In genomic region chr17:44307387-44308186, GRCh38 we compare ENCODE assay signal across 8 cellular contexts. TPM values are rescaled to one million over a fixed set of nuclear protein-coding genes. Genes with fewer than 3 reads are reported as not detected.
DNase-seq lines count a peak whose midpoint lies in the region; ATAC-seq and TF ChIP-seq lines count a peak whose summit lies in the region.

No MANE protein-coding gene starts in this region.

- POLR2A ChIA-PET in activated CD4-positive, alpha-beta T cell treated with anti-CD3 and anti-CD28 coated beads for 36 hours (lab: Charles Lee): interaction anchor here (0.6 to 1.1 kb wide), 2 partner anchors 86 to 223 kb away, joined by 4 to 8 read pairs; no protein-coding TSS in a partner anchor

- H3K4me3 Mint-ChIP-seq in activated CD4-positive, alpha-beta T cell treated with anti-CD3 and anti-CD28 coated beads for 36 hours: no peak overlapping the region
- H3K4me3 Mint-ChIP-seq in memory B cell: peak overlapping the region; percentile 46

- TF ChIP-seq CTCF in dorsolateral prefrontal cortex (IDR thresholded peaks at IDR 0.05 in 54 of 56, conservative IDR thresholded peaks at IDR 0.05 in 2 of 56; ENCODE audit: low read depth in 1 of 56, partially characterized antibody in 56 of 56) (no peak), thyroid gland (IDR thresholded peaks at IDR 0.05) (no peak)

- WGBS in thyroid gland, 2 donors: 5 to 6% methylated on average over 14 to 16 of the region's 26 CpGs

- H3K27me3 Mint-ChIP-seq in activated CD4-positive, alpha-beta T cell treated with anti-CD3 and anti-CD28 coated beads for 36 hours: peaks cover 23% of the 10 kb centered on the region
- peaks cover 22% of the 10 kb centered on the region for H3K27me3 Mint-ChIP-seq in memory B cell

- peaks cover 5% of the 10 kb centered on the region for H3K4me1 Mint-ChIP-seq in activated CD4-positive, alpha-beta T cell treated with anti-CD3 and anti-CD28 coated beads for 36 hours
- H3K4me1 Mint-ChIP-seq in memory B cell: peaks cover 19% of the 10 kb centered on the region

- TF ChIP-seq POLR2A in thyroid gland (IDR thresholded peaks at IDR 0.05): no peak

- ATAC-seq in activated CD4-positive, alpha-beta T cell treated with anti-CD3 and anti-CD28 coated beads for 36 hours: peak; percentile 40
- peak; percentile 12 for ATAC-seq in memory B cell (ENCODE audit: low read depth)
- no peak for ATAC-seq in GM18858 (IDR thresholded peaks at IDR 0.05; ENCODE audit: unreplicated experiment)
- no peak for ATAC-seq in HG02642 (IDR thresholded peaks at IDR 0.05; ENCODE audit: poor library complexity, unreplicated experiment)

- CTCF ChIA-PET in activated CD4-positive, alpha-beta T cell treated with anti-CD3 and anti-CD28 coated beads for 36 hours (lab: Charles Lee): interaction anchor here (0.8 kb wide), 1 partner anchor 69 kb away, joined by 3 read pairs; no protein-coding TSS in a partner anchor

- intact Hi-C loops in activated CD4-positive, alpha-beta T cell treated with anti-CD3 and anti-CD28 coated beads for 36 hours (cut with DNase I, micrococcal nuclease): loop anchor here in 1 of 2 experiments (1.0 kb wide), 3 partner anchors 17 to 86 kb away; partner anchors contain the start of genes GRN and SLC25A39
- intact Hi-C loops in dorsolateral prefrontal cortex (cut with DNase I) (loop anchor here (1.0 to 2.0 kb wide), 2 partner anchors 85 to 87 kb away; no protein-coding TSS in a partner anchor), thyroid gland (cut with DNase I) (loop anchor here (5.0 kb wide), 1 partner anchor 200 kb away; no protein-coding TSS in a partner anchor)

- H3K9me3 ChIP-seq in thyroid gland: no peaks in the 10 kb centered on the region

- no peaks in the 10 kb centered on the region for H3K36me3 Mint-ChIP-seq in activated CD4-positive, alpha-beta T cell treated with anti-CD3 and anti-CD28 coated beads for 36 hours (ENCODE audit: low read depth)
- no peaks in the 10 kb centered on the region for H3K36me3 Mint-ChIP-seq in memory B cell

- H3K4me3 ChIP-seq in dorsolateral prefrontal cortex: peak overlapping the region; percentile 52 to 85 (median 75)
- H3K4me3 ChIP-seq in thyroid gland (replicated peaks in 1 of 3): peak overlapping the region in 1 of 3 donors; percentile 41

- no peak overlapping the region for H3K27ac Mint-ChIP-seq in activated CD4-positive, alpha-beta T cell treated with anti-CD3 and anti-CD28 coated beads for 36 hours
- no peak overlapping the region for H3K27ac Mint-ChIP-seq in memory B cell

- H3K9me3 Mint-ChIP-seq in activated CD4-positive, alpha-beta T cell treated with anti-CD3 and anti-CD28 coated beads for 36 hours (ENCODE audit: low read depth): no peaks in the 10 kb centered on the region
- H3K9me3 Mint-ChIP-seq in memory B cell: no peaks in the 10 kb centered on the region

- H3K27ac ChIP-seq in dorsolateral prefrontal cortex: peak overlapping the region; percentile 71 to 98 (median 94)
- peak overlapping the region; percentile 36 to 74 (median 47) for H3K27ac ChIP-seq in thyroid gland

- H3K4me1 ChIP-seq in thyroid gland: peaks cover 22 to 36% of the 10 kb centered on the region in 2 donors

- H3K27me3 ChIP-seq in dorsolateral prefrontal cortex (no peaks in the 10 kb centered on the region), thyroid gland (no peaks in the 10 kb centered on the region)

- H3K36me3 ChIP-seq in thyroid gland: no peaks in the 10 kb centered on the region

- DNase-seq in activated CD4-positive, alpha-beta T cell treated with anti-CD3 and anti-CD28 coated beads for 36 hours: no peak
- no peak for DNase-seq in activated CD4-positive, alpha-beta T cell treated with anti-CD3 and anti-CD28 coated beads, Interleukin-2, amount 50 U/mL, for 48 hours
- DNase-seq in NCI-H526 treated with DMSO at 0.1 percent for 48 hours (lab: John Stamatoyannopoulos, UW): peak; percentile 64
- peak; percentile 46 to 82 (median 72) for DNase-seq in dorsolateral prefrontal cortex
- DNase-seq in memory B cell (ENCODE audit: low spot score in 2 of 2): no peak
- DNase-seq in thyroid gland: peak; percentile 88 to 90

RNA-seq across cellular contexts. Expression of gene RUNDC3A, which starts 0.8 kb away (rescaled TPM):
- total RNA-seq in activated CD4-positive, alpha-beta T cell treated with anti-CD3 and anti-CD28 coated beads for 36 hours: under 1 TPM in 1 of 2 experiments, not detected in 1; 0.11 TPM
- total RNA-seq in dorsolateral prefrontal cortex: 100 to 1,000 TPM; 123 to 489 (median 370) TPM
- 1 to 10 TPM in 3 of 4 donors, under 1 TPM in 1; 0.89 to 4.1 (median 2.1) TPM for total RNA-seq in thyroid gland

RNA-seq across cellular contexts. Expression of gene SLC25A39, which starts 17.0 kb away (rescaled TPM):
- 100 to 1,000 TPM; 127 to 129 TPM for total RNA-seq in activated CD4-positive, alpha-beta T cell treated with anti-CD3 and anti-CD28 coated beads for 36 hours
- total RNA-seq in dorsolateral prefrontal cortex (100 to 1,000 TPM in 1 of 120 experiments, 10 to 100 TPM in 119; 42.3 to 102 (median 61.2) TPM), thyroid gland (100 to 1,000 TPM in 2 of 4 donors, 10 to 100 TPM in 2; 82.5 to 201 (median 144) TPM)

RNA-seq across cellular contexts. Expression of gene GRN, which starts 37.5 kb away (rescaled TPM):
- 10 to 100 TPM; 35.4 to 68.0 TPM for total RNA-seq in activated CD4-positive, alpha-beta T cell treated with anti-CD3 and anti-CD28 coated beads for 36 hours
- 100 to 1,000 TPM in 7 of 120 experiments, 10 to 100 TPM in 113; 42.3 to 110 (median 70.1) TPM for total RNA-seq in dorsolateral prefrontal cortex
- 100 to 1,000 TPM; 259 to 292 (median 264) TPM for total RNA-seq in thyroid gland

RNA-seq across cellular contexts. Expression of gene SLC4A1, which starts 39.7 kb away (rescaled TPM):
- total RNA-seq in activated CD4-positive, alpha-beta T cell treated with anti-CD3 and anti-CD28 coated beads for 36 hours: not detected
- 1 to 10 TPM in 33 of 120 experiments, under 1 TPM in 62, not detected in 25; 0.08 to 6.2 (median 0.68) TPM for total RNA-seq in dorsolateral prefrontal cortex
- under 1 TPM in 2 of 4 donors, not detected in 2; 0.15 to 0.78 TPM for total RNA-seq in thyroid gland

RNA-seq across cellular contexts. Expression of gene FAM171A2, which starts 56.1 kb away (rescaled TPM):
- under 1 TPM; 0.18 to 0.32 TPM for total RNA-seq in activated CD4-positive, alpha-beta T cell treated with anti-CD3 and anti-CD28 coated beads for 36 hours
- total RNA-seq in dorsolateral prefrontal cortex (10 to 100 TPM; 17.3 to 81.0 (median 52.3) TPM), thyroid gland (10 to 100 TPM in 2 of 4 donors, 1 to 10 TPM in 2; 7.1 to 15.0 (median 10.4) TPM)

Comparison
In these comparisons a context has a peak if more than half of its experiments do, and no peak if none do; other contexts are left out.
1. ATAC-seq: peak in activated CD4-positive, alpha-beta T cell treated with anti-CD3 and anti-CD28 coated beads for 36 hours (single experiment) and memory B cell (single experiment); none in GM18858 (single experiment) and HG02642 (single experiment).
2. DNase-seq: peak in NCI-H526 treated with DMSO at 0.1 percent for 48 hours (single experiment), dorsolateral prefrontal cortex (10 of 10) and thyroid gland (2 of 2); none in activated CD4-positive, alpha-beta T cell treated with anti-CD3 and anti-CD28 coated beads for 36 hours (single experiment), activated CD4-positive, alpha-beta T cell treated with anti-CD3 and anti-CD28 coated beads, Interleukin-2, amount 50 U/mL, for 48 hours (0 of 2) and memory B cell (0 of 2).
3. RNA of gene RUNDC3A, which starts 0.8 kb away (total RNA-seq): 123 to 489 TPM in dorsolateral prefrontal cortex; 0.89 to 4.1 TPM in thyroid gland and 0.11 TPM in activated CD4-positive, alpha-beta T cell treated with anti-CD3 and anti-CD28 coated beads for 36 hours; every median in the first group is over 10 times any median in the second.